9 cellular contexts compared by ENCODE assay signal in the genomic region with DNA sequence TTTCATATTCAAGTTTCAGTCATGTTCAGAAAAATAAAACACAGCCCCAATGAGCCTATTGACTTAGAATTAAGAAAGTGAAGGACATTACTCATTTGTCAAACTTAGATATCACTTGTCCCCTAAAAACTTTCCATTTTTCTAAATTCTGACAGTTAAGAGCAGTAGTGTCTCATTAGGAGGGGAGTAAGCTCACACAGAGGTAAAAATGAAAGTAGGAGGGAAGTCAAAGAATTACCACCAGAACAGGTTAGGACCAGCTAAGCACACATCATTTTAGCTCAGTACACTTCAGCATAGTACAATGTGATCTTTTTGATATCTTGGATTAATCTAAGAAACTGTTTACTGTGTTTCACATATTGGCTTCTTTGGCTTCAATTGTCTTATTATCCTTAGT.
DNase-seq lines count a peak whose midpoint lies in the region; ATAC-seq lines count a peak whose summit lies in the region.
"Had no signal": no experiment of that assay in that cellular context is flagged by ENCODE, and none has a peak within 500 bp of the region (broad histone marks: within the 10 kb centered on the region; RNA-seq: fewer than 3 reads in every experiment).

No MANE protein-coding gene starts in this region.

- H3K36me3 Mint-ChIP-seq in dendritic cell treated with granulocyte-macrophage colony-stimulating factor and Interleukin-4, amounts not matched to agents 40 ng/mL and 50 ng/mL, for 4 days (ENCODE audit: low read depth), result no peaks in the 10 kb centered on the region
- H3K36me3 Mint-ChIP-seq: activated naive CD8-positive, alpha-beta T cell had no signal

- peak overlapping the region; percentile 20 for H3K4me3 Mint-ChIP-seq in dendritic cell treated with granulocyte-macrophage colony-stimulating factor and Interleukin-4, amounts not matched to agents 40 ng/mL and 50 ng/mL, for 4 days
- H3K4me3 Mint-ChIP-seq: activated naive CD8-positive, alpha-beta T cell had no signal

- H3K9me3 Mint-ChIP-seq in dendritic cell treated with granulocyte-macrophage colony-stimulating factor and Interleukin-4, amounts not matched to agents 40 ng/mL and 50 ng/mL, for 4 days, result peaks cover 11% of the 10 kb centered on the region

- ATAC-seq in GM18511 (IDR thresholded peaks at IDR 0.05; ENCODE audit: unreplicated experiment) (peak; percentile 76), GM21526 (IDR thresholded peaks at IDR 0.05; ENCODE audit: low FRiP score, unreplicated experiment) (peak; percentile 86), HG03135 (IDR thresholded peaks at IDR 0.05; ENCODE audit: unreplicated experiment) (peak; percentile 92)

- DNase-seq in mucosa of gallbladder (ENCODE audit: low spot score) (no peak), NCI-H524 treated with DMSO at 0.1 percent for 48 hours (lab: John Stamatoyannopoulos, UW) (no peak), dedifferentiated amniotic fluid mesenchymal stem cell (ENCODE audit: extremely low spot score) (no peak), D341Med (ENCODE audit: low spot score) (no peak)

- no peaks in the 10 kb centered on the region for H3K27me3 Mint-ChIP-seq in dendritic cell treated with granulocyte-macrophage colony-stimulating factor and Interleukin-4, amounts not matched to agents 40 ng/mL and 50 ng/mL, for 4 days
- H3K27me3 Mint-ChIP-seq: activated naive CD8-positive, alpha-beta T cell had no signal

- intact Hi-C loops in dendritic cell treated with granulocyte-macrophage colony-stimulating factor and Interleukin-4, amounts not matched to agents 40 ng/mL and 50 ng/mL, for 4 days (cut with micrococcal nuclease), result no loop called here

- H3K4me1 Mint-ChIP-seq in dendritic cell treated with granulocyte-macrophage colony-stimulating factor and Interleukin-4, amounts not matched to agents 40 ng/mL and 50 ng/mL, for 4 days (ENCODE audit: low read depth), result peaks cover 20% of the 10 kb centered on the region

- peak overlapping the region; percentile 34 for H3K27ac Mint-ChIP-seq in dendritic cell treated with granulocyte-macrophage colony-stimulating factor and Interleukin-4, amounts not matched to agents 40 ng/mL and 50 ng/mL, for 4 days
- H3K27ac Mint-ChIP-seq: activated naive CD8-positive, alpha-beta T cell had no signal
